ENCODE assay signal across 1 cellular context in the genomic region with DNA sequence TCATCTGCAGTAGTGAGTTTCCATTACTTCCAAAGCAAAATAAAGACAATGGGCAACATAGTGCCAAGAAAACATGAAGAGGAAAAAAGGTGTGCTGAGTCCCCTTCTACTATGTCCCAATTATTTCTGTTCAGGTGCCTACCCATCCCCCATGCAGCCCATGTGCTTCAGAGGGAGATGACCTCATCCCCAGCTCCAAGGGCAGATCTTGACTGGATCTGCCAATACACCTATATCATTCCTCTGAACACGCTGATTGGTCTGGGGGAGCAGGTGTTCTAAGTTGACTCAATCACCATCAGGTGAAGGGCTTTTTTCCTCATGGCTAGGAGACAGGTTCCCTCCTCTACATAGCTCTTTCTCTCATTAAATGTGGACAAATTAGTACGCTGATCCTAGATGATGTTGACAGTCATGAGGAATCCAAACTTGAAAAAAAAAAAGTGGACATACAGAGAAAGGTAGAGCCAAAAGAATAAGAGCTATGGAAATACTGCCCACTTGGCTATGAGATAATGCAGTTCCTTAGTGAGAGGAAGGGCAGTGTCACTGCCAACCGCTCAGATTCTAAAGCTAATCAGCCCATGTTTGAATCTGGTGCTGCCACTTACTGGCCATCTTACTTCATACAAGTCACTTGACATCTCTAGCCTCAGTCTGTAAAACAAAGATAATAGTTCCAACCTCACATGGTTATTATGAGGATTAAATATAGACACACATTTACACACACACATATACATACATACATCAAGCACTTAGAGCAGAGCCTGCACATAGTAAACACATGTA.
TF ChIP-seq lines count a peak whose summit lies in the region.

No MANE protein-coding gene starts in this region.

TF ChIP-seq in H1, 55 proteins besides CTCF, POLR2A, EP300 and RAD21:
- no peak for TF ChIP-seq HDAC6 (IDR thresholded peaks at IDR 0.05; ENCODE audit: low read depth, low read length)
- TF ChIP-seq JUN (IDR thresholded peaks at IDR 0.05; ENCODE audit: low read depth, low read length), result no peak
- TF ChIP-seq POLR2AphosphoS5 (IDR thresholded peaks at IDR 0.05; ENCODE audit: low read depth, low read length), result no peak
- no peak for TF ChIP-seq RFX5 (IDR thresholded peaks at IDR 0.05; ENCODE audit: borderline replicate concordance, low read depth, low read length)
- no peak for TF ChIP-seq BRCA1 (IDR thresholded peaks at IDR 0.05; ENCODE audit: low read depth, low read length)
- TF ChIP-seq, protein P1, sequence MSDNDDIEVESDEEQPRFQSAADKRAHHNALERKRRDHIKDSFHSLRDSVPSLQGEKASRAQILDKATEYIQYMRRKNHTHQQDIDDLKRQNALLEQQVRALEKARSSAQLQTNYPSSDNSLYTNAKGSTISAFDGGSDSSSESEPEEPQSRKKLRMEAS (IDR thresholded peaks at IDR 0.05), result 0 out of 2 replicates have a peak, but pooled peaks have one; percentile 40
- TF ChIP-seq, protein P2, sequence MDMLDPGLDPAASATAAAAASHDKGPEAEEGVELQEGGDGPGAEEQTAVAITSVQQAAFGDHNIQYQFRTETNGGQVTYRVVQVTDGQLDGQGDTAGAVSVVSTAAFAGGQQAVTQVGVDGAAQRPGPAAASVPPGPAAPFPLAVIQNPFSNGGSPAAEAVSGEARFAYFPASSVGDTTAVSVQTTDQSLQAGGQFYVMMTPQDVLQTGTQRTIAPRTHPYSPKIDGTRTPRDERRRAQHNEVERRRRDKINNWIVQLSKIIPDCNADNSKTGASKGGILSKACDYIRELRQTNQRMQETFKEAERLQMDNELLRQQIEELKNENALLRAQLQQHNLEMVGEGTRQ (IDR thresholded peaks at IDR 0.05; ENCODE audit: low read length), result no peak
- no peak for TF ChIP-seq CHD1 (IDR thresholded peaks at IDR 0.05; ENCODE audit: low read depth, low read length)
